Comparison of ENCODE assay signal across 8 cellular contexts in genomic region chr3:31077021-31077601, GRCh38.
DNase-seq lines count a peak whose midpoint lies in the region; ATAC-seq, FAIRE-seq and TF ChIP-seq lines count a peak whose summit lies in the region.

No MANE protein-coding gene starts in this region.

- ATAC-seq in GM21529 (IDR thresholded peaks at IDR 0.05; ENCODE audit: unreplicated experiment) (peak; percentile 63), GM12878 (peak; percentile 69), Right ventricle myocardium superior (ENCODE audit: poor library complexity) (no peak)

- H2AFZ ChIP-seq in GM12878 (ENCODE audit: control insufficient read depth, low read depth, low read length) = no peak overlapping the region

- DNase-seq in NCI-H226 (peak; percentile 75), GM12878 (ENCODE audit: low read depth, low spot score) (no peak), globus pallidus (ENCODE audit: low spot score) (no peak), Right ventricle myocardium superior (no peak), NCI-H1694 (lab: John Stamatoyannopoulos, UW) (no peak), cerebellar nuclear complex (lab: John Stamatoyannopoulos, UW) (no peak)
- DNase-seq in stimulated activated CD4-positive, alpha-beta T cell treated with anti-CD3 and anti-CD28 coated beads, Interleukin-12 subunit alpha, Interleukin-12 subunit beta, amount 100 ng/mL, for 48 hours (ENCODE audit: low read depth in 2 of 3, low spot score in 1 of 3) = peak; percentile 21 to 42 (median 40)

- no peak for TF ChIP-seq EP300 in GM12878 (IDR thresholded peaks at IDR 0.05; ENCODE audit: borderline replicate concordance in 1 of 2, control insufficient read depth in 1 of 2, low read depth in 2 of 2, low read length in 2 of 2)

- no peak overlapping the region for H3K4me3 ChIP-seq in GM12878

- no peak overlapping the region for H3K9ac ChIP-seq in GM12878 (ENCODE audit: control insufficient read depth, insufficient read depth, low read length)

- H3K36me3 ChIP-seq in GM12878 (ENCODE audit: control insufficient read depth in 2 of 2, insufficient read depth in 2 of 2, low read length in 1 of 2) = no peaks in the 10 kb centered on the region

- CTCF ChIA-PET in GM12878 (lab: Yijun Ruan, JAX) = interaction anchor here (1.4 to 1.5 kb wide), 2 partner anchors 10 to 27 kb away, joined by 3 to 4 read pairs; no protein-coding TSS in a partner anchor

- no peaks in the 10 kb centered on the region for H3K79me2 ChIP-seq in GM12878 (ENCODE audit: control insufficient read depth, insufficient read depth, low read length)

- no peaks in the 10 kb centered on the region for H3K4me1 ChIP-seq in GM12878 (ENCODE audit: control insufficient read depth, insufficient read depth, low read length)

- SMC1A ChIA-PET in GM12878 (lab: Charles Lee; ENCODE audit: uncharacterized antibody, unreplicated experiment) = interaction anchor here (1.1 to 2.0 kb wide), 2 partner anchors 10 to 53 kb away, joined by 3 to 4 read pairs; no protein-coding TSS in a partner anchor

- RAD21 ChIA-PET in GM12878 (lab: Charles Lee; ENCODE audit: unreplicated experiment) = no interaction called here

- intact Hi-C loops in GM12878 (cut with micrococcal nuclease; ENCODE audit: unreplicated experiment) = no loop called here
- intact Hi-C loops in Right ventricle myocardium superior (cut with DNase I) = no loop called here

- 11% methylated on average over 3 of the region's 3 CpGs for WGBS in GM12878 (ENCODE audit: insufficient coverage, insufficient replicate concordance, low lambda C conversion rate, missing lambda C conversion rate)

- H3K4me2 ChIP-seq in GM12878 (ENCODE audit: control insufficient read depth, insufficient read depth) = no peak overlapping the region

- no peak for TF ChIP-seq POLR2A in GM12878 (IDR thresholded peaks at IDR 0.05; ENCODE audit: low read depth, low read length)

- no peaks in the 10 kb centered on the region for H3K27me3 ChIP-seq in GM12878 (replicated peaks in 1 of 2; ENCODE audit: control insufficient read depth in 2 of 2, insufficient read depth in 2 of 2, low read length in 1 of 2)

- POLR2A ChIA-PET in GM12878 (lab: Charles Lee) = no interaction called here

- BruUV-seq in GM12878 (replicated peaks; lab: Mats Ljungman, UMichigan) = no TSS peak

- no peak for TF ChIP-seq CTCF in GM12878 (IDR thresholded peaks at IDR 0.05 in 2 of 3, conservative IDR thresholded peaks at IDR 0.05 in 1 of 3; ENCODE audit: control insufficient read depth in 2 of 3, extremely low read depth in 1 of 3, insufficient read depth in 1 of 3, low read depth in 3 of 3, low read length in 3 of 3)

- H4K20me1 ChIP-seq in GM12878 (ENCODE audit: control insufficient read depth, insufficient read depth) = no peaks in the 10 kb centered on the region

- TF ChIP-seq RAD21 in GM12878 (IDR thresholded peaks at IDR 0.05; ENCODE audit: insufficient read depth, low read depth, low read length) = no peak

- no peak for FAIRE-seq in GM12878 (lab: Jason Lieb, UNC)

- no peak overlapping the region for H3K27ac ChIP-seq in GM12878 (ENCODE audit: control insufficient read depth, insufficient read depth)

- in situ Hi-C loops in GM12878 (cut with MboI) = no loop called here

- no peaks in the 10 kb centered on the region; the same call in 2 of the 3 replicates for H3K9me3 ChIP-seq in GM12878 (replicated peaks; ENCODE audit: control insufficient read depth, insufficient read depth, low read length)

TF ChIP-seq in GM12878, 131 proteins besides CTCF, POLR2A, EP300 and RAD21 (continues in another document):
- TF ChIP-seq NFXL1 (IDR thresholded peaks at IDR 0.05; ENCODE audit: borderline replicate concordance) (no peak), ZNF687 (IDR thresholded peaks at IDR 0.05) (no peak), DPF2 (IDR thresholded peaks at IDR 0.05) (no peak), ETV6 (conservative IDR thresholded peaks at IDR 0.05 in 1 of 2, IDR thresholded peaks at IDR 0.05 in 1 of 2; ENCODE audit: borderline replicate concordance in 1 of 2, low read depth in 1 of 2) (no peak), BACH1 (IDR thresholded peaks at IDR 0.05; ENCODE audit: borderline replicate concordance) (no peak), MLLT1 (IDR thresholded peaks at IDR 0.05) (no peak), E2F8 (IDR thresholded peaks at IDR 0.05; ENCODE audit: low read depth, partially characterized antibody) (no peak), HDGF (IDR thresholded peaks at IDR 0.05) (no peak), BRCA1 (IDR thresholded peaks at IDR 0.05; ENCODE audit: low read depth, low read length) (no peak), RAD51 (IDR thresholded peaks at IDR 0.05) (no peak), ATF2 (IDR thresholded peaks at IDR 0.05; ENCODE audit: low read length) (peak; percentile 73)

Comparison
In these comparisons a context has a peak if more than half of its experiments do, and no peak if none do; other contexts are left out.
1. DNase-seq: peak in NCI-H226 (single experiment) and stimulated activated CD4-positive, alpha-beta T cell treated with anti-CD3 and anti-CD28 coated beads, Interleukin-12 subunit alpha, Interleukin-12 subunit beta, amount 100 ng/mL, for 48 hours (3 of 3); none in GM12878 (single experiment), globus pallidus (single experiment), Right ventricle myocardium superior (single experiment), NCI-H1694 (single experiment) and cerebellar nuclear complex (0 of 2).